Comparison of ENCODE assay signal across 8 cellular contexts in genomic region chr22:28882545-28882877, GRCh38. TPM values are rescaled to one million over a fixed set of nuclear protein-coding genes. Genes with fewer than 3 reads are reported as not detected.
A peak's percentile ranks its signal among the peaks of the same experiment; 100 is the strongest.
DNase-seq lines count a peak whose midpoint lies in the region; ATAC-seq and TF ChIP-seq lines count a peak whose summit lies in the region.

No MANE protein-coding gene starts in this region.

- peak overlapping the region; percentile 85 for H3K4me2 ChIP-seq in OCI-LY7 (ENCODE audit: low read length)

- H3K4me3 ChIP-seq in OCI-LY7 (ENCODE audit: low read depth, low read length, poor library complexity, severe bottlenecking), result peak overlapping the region; percentile 69
- peak overlapping the region; percentile 61 for H3K4me3 ChIP-seq in choroid plexus epithelial cell (ENCODE audit: low read depth, low read length)
- H3K4me3 ChIP-seq in mesodermal cell (ENCODE audit: extremely low read depth, insufficient read depth, low read length, poor library complexity, severe bottlenecking), result peak overlapping the region; percentile 55
- peak overlapping the region; percentile 72 for H3K4me3 ChIP-seq in upper lobe of right lung

- no TSS peak for BruUV-seq in OCI-LY7 (replicated peaks; lab: Mats Ljungman, UMichigan)

- H3K9me2 ChIP-seq in OCI-LY7 (ENCODE audit: insufficient read depth, low read length), result no peaks in the 10 kb centered on the region

- H3K27ac ChIP-seq in OCI-LY7 (ENCODE audit: low read depth, low read length, poor library complexity, severe bottlenecking), result no peak overlapping the region
- peak overlapping the region; percentile 49 for H3K27ac ChIP-seq in mesodermal cell (ENCODE audit: low read depth, low read length, severe bottlenecking)
- H3K27ac ChIP-seq in upper lobe of right lung, result no peak overlapping the region

- H3K79me2 ChIP-seq in OCI-LY7 (ENCODE audit: insufficient read depth, low read depth, low read length), result no peaks in the 10 kb centered on the region

- TF ChIP-seq CTCF in OCI-LY7 (conservative IDR thresholded peaks at IDR 0.05; ENCODE audit: low read length), result no peak
- no peak for TF ChIP-seq CTCF in choroid plexus epithelial cell (conservative IDR thresholded peaks at IDR 0.05; ENCODE audit: low read depth, low read length)
- no peak for TF ChIP-seq CTCF in upper lobe of right lung (IDR thresholded peaks at IDR 0.05)

- CTCF ChIA-PET in OCI-LY7 (lab: Charles Lee; ENCODE audit: unreplicated experiment), result interaction anchor here (0.6 kb wide), 1 partner anchor 35 kb away, joined by 3 read pairs; no protein-coding TSS in a partner anchor

- H4K20me1 ChIP-seq in OCI-LY7 (ENCODE audit: insufficient read depth, low read length), result 0 out of 2 replicates have a peak, but pooled peaks cover 4% of the 10 kb centered on the region

- H2AFZ ChIP-seq in OCI-LY7 (ENCODE audit: low read length), result peak overlapping the region; percentile 96; the same call in 1 of the 2 replicates

- DNase-seq in ELR (ENCODE audit: low read depth) (peak; percentile 49), OCI-LY7 (ENCODE audit: low spot score) (peak; percentile 43), choroid plexus epithelial cell (ENCODE audit: low read depth) (peak; percentile 37), upper lobe of right lung (no peak), retina (no peak), NCI-H1092 treated with DMSO at 0.1 percent for 48 hours (lab: John Stamatoyannopoulos, UW) (no peak)

- WGBS in mesodermal cell (ENCODE audit: insufficient coverage in 2 of 2), 2 experiments, result 55 to 62% methylated on average over 2 to 5 of the region's 5 CpGs

- intact Hi-C loops in OCI-LY7 (cut with micrococcal nuclease; ENCODE audit: unreplicated experiment) (loop anchor here (5.0 to 10.0 kb wide), 3 partner anchors 75 to 882 kb away; partner anchors contain the start of genes UQCR10 and ZMAT5), upper lobe of right lung (cut with DNase I) (no loop called here)

- no peaks in the 10 kb centered on the region for H3K36me3 ChIP-seq in OCI-LY7 (ENCODE audit: insufficient read depth, low read length)
- H3K36me3 ChIP-seq in mesodermal cell (ENCODE audit: control insufficient read depth, insufficient read depth, low read length), result no peaks in the 10 kb centered on the region
- H3K36me3 ChIP-seq in upper lobe of right lung, result no peaks in the 10 kb centered on the region

- H3K27me3 ChIP-seq in upper lobe of right lung, result no peaks in the 10 kb centered on the region

- H3K4me1 ChIP-seq in OCI-LY7 (ENCODE audit: insufficient read depth, low read length, poor library complexity, severe bottlenecking) (peaks cover 15% of the 10 kb centered on the region), mesodermal cell (ENCODE audit: control insufficient read depth, insufficient read depth, low read length, poor library complexity, severe bottlenecking) (peaks cover 5% of the 10 kb centered on the region), upper lobe of right lung (peaks cover 7% of the 10 kb centered on the region)

- no peaks in the 10 kb centered on the region for H3K9me3 ChIP-seq in OCI-LY7 (ENCODE audit: low read length)
- H3K9me3 ChIP-seq in mesodermal cell (ENCODE audit: control insufficient read depth, low read length), result no peaks in the 10 kb centered on the region
- H3K9me3 ChIP-seq in upper lobe of right lung, result no peaks in the 10 kb centered on the region

- POLR2A ChIA-PET in OCI-LY7 (lab: Charles Lee), result no interaction called here

- ATAC-seq in upper lobe of right lung (no peak), HG03095 (IDR thresholded peaks at IDR 0.05; ENCODE audit: unreplicated experiment) (no peak)

RNA-seq across cellular contexts. Expression of gene ZNRF3, which starts 0.9 kb away (rescaled TPM):
- total RNA-seq in OCI-LY7 (2014; rRNA removed; shearing (Covaris generic)), result 1.2 and 3.6 TPM in 2 replicates
- total RNA-seq in OCI-LY7 (2022) (3.1 and 3.9 TPM in 2 replicates), upper lobe of right lung (15.8 TPM)
- 9.1 TPM for polyA plus RNA-seq in mesodermal cell (2013, experiment 1 of 2)
- polyA plus RNA-seq in mesodermal cell (2013, experiment 2 of 2), result 6.9 TPM

Comparison
In these comparisons a context has a peak if more than half of its experiments do, and no peak if none do; other contexts are left out.
1. DNase-seq: peak in ELR (single experiment), OCI-LY7 (single experiment) and choroid plexus epithelial cell (single experiment); none in upper lobe of right lung (single experiment), retina (single experiment) and NCI-H1092 treated with DMSO at 0.1 percent for 48 hours (single experiment).
2. Peak in every context shown above with its lines, with median percentiles within 50 percentile points of each other: H3K4me3 ChIP-seq.